ENCODE assay signal across 16 cellular contexts in the genomic region with DNA sequence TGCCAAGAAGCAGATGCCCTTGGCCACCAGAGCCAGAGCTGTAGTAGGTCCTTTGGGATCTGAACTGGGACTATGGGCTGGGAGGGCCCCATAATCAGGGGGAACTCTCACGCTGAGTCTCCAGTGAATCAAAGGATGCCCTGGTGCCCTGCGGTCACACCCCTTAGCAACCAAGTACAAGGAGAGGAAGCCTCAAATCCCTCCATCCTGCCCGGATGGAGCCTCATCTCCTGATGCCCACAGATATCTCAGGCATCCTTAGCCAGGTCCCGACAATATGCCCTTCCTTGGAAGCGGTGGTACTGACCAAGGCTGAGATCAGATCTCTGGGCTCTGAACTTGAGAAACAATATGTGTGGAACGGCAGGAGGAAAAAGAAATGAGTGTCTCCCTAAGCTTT. TPM values are rescaled to one million over a fixed set of nuclear protein-coding genes. Genes with fewer than 3 reads are reported as not detected.
DNase-seq lines count a peak whose midpoint lies in the region; ATAC-seq and TF ChIP-seq lines count a peak whose summit lies in the region.
"Had no signal": no experiment of that assay in that cellular context is flagged by ENCODE, and none has a peak within 500 bp of the region (broad histone marks: within the 10 kb centered on the region; RNA-seq: fewer than 3 reads in every experiment).

No MANE protein-coding gene starts in this region.

- no peaks in the 10 kb centered on the region for H3K27me3 Mint-ChIP-seq in Caco-2 (ENCODE audit: insufficient read depth, unreplicated experiment)
- H3K27me3 Mint-ChIP-seq in immature natural killer cell (ENCODE audit: low read depth in 3 of 3): peaks cover 2 to 10% (median 7%) of the 10 kb centered on the region in 3 donors

- intact Hi-C loops in Caco-2 (cut with micrococcal nuclease; ENCODE audit: unreplicated experiment): no loop called here
- intact Hi-C loops in psoas muscle (cut with DNase I): no loop called here

- H3K4me1 ChIP-seq in Caco-2 (peaks cover 28% of the 10 kb centered on the region), adipocyte (ENCODE audit: control insufficient read depth, insufficient read depth, low read length) (peaks cover 25% of the 10 kb centered on the region), psoas muscle (peaks cover 12% of the 10 kb centered on the region)
- H3K4me1 ChIP-seq in effector memory CD4-positive, alpha-beta T cell (ENCODE audit: control insufficient read depth, insufficient read depth, low read length, poor library complexity, severe bottlenecking): no peaks in the 10 kb centered on the region

- H3K36me3 ChIP-seq in Caco-2 (ENCODE audit: control insufficient read depth, insufficient read depth, low read length) (no peaks in the 10 kb centered on the region), adipocyte (ENCODE audit: control insufficient read depth, insufficient read depth, low read length, severe bottlenecking) (peaks cover 13% of the 10 kb centered on the region), psoas muscle (ENCODE audit: insufficient read depth in 1 of 2, low read depth in 1 of 2) (no peaks in the 10 kb centered on the region)
- H3K36me3 ChIP-seq in effector memory CD4-positive, alpha-beta T cell (ENCODE audit: control insufficient read depth, insufficient read depth, low read length): no peaks in the 10 kb centered on the region
- H3K36me3 ChIP-seq: transverse colon had no signal

- BruUV-seq in Caco-2 (replicated peaks; lab: Mats Ljungman, UMichigan): no TSS peak

- no peak for DNase-seq in Caco-2
- DNase-seq in adipocyte (ENCODE audit: low read depth): no peak
- DNase-seq in fibroblast of pulmonary artery (ENCODE audit: low read depth): no peak
- no peak for DNase-seq in psoas muscle
- no peak for DNase-seq in effector memory CD4-positive, alpha-beta T cell
- no peak for DNase-seq in immature natural killer cell
- DNase-seq: activated CD8-positive, alpha-beta memory T cell treated with anti-CD3 and anti-CD28 coated beads, Interleukin-2, amount 10 ng/mL, durations not matched to agents 7 days and 5 days; activated gamma-delta T cell; effector CD8-positive, alpha-beta T cell; islet precursor cell; stimulated activated CD4-positive, alpha-beta T cell treated with anti-CD3 and anti-CD28 coated beads, Interleukin-1b, Interleukin-23, amount 100 ng/mL, for 48 hours; transverse colon had no signal

- no peak for ATAC-seq in psoas muscle
- no peak for ATAC-seq in GM18867 (IDR thresholded peaks at IDR 0.05; ENCODE audit: unreplicated experiment)
- no peak for ATAC-seq in GM18517 (IDR thresholded peaks at IDR 0.05; ENCODE audit: unreplicated experiment)
- ATAC-seq: activated CD8-positive, alpha-beta memory T cell treated with anti-CD3 and anti-CD28 coated beads, Interleukin-2, amount 10 ng/mL, durations not matched to agents 7 days and 5 days had no signal

- H3K9me3 Mint-ChIP-seq in Caco-2 (ENCODE audit: unreplicated experiment): no peaks in the 10 kb centered on the region
- H3K9me3 Mint-ChIP-seq in immature natural killer cell: no peaks in the 10 kb centered on the region

- CTCF ChIA-PET in Caco-2 (lab: Charles Lee): interaction anchor here (1.1 kb wide), 1 partner anchor 22 kb away, joined by 4 read pairs; no protein-coding TSS in a partner anchor

- TF ChIP-seq CTCF in Caco-2 (IDR thresholded peaks at IDR 0.05; ENCODE audit: insufficient read depth in 1 of 2, low read depth in 1 of 2, low read length in 1 of 2, severe bottlenecking in 1 of 2, unreplicated experiment in 1 of 2) (no peak), fibroblast of pulmonary artery (IDR thresholded peaks at IDR 0.05; ENCODE audit: low read length, missing control alignments) (no peak), psoas muscle (IDR thresholded peaks at IDR 0.05) (no peak)

- no peaks in the 10 kb centered on the region for H3K9me3 ChIP-seq in Caco-2
- H3K9me3 ChIP-seq in adipocyte (ENCODE audit: control insufficient read depth, low read length): no peaks in the 10 kb centered on the region
- H3K9me3 ChIP-seq in psoas muscle: no peaks in the 10 kb centered on the region
- no peaks in the 10 kb centered on the region for H3K9me3 ChIP-seq in effector memory CD4-positive, alpha-beta T cell (ENCODE audit: control insufficient read depth, low read length)
- H3K9me3 ChIP-seq: transverse colon had no signal

- H3K27me3 ChIP-seq in Caco-2 (replicated peaks; ENCODE audit: control insufficient read depth, insufficient read depth, low read length): no peaks in the 10 kb centered on the region
- no peaks in the 10 kb centered on the region for H3K27me3 ChIP-seq in adipocyte (replicated peaks; ENCODE audit: control insufficient read depth, insufficient read depth, low read length)
- no peaks in the 10 kb centered on the region for H3K27me3 ChIP-seq in psoas muscle (ENCODE audit: insufficient read depth in 3 of 3, low read length in 2 of 3)
- H3K27me3 ChIP-seq in effector memory CD4-positive, alpha-beta T cell (replicated peaks; ENCODE audit: control insufficient read depth, insufficient read depth, low read length, poor library complexity, severe bottlenecking): no peaks in the 10 kb centered on the region
- H3K27me3 ChIP-seq: transverse colon had no signal

- peak overlapping the region; percentile 17 for H3K4me3 Mint-ChIP-seq in Caco-2 (ENCODE audit: unreplicated experiment)
- H3K4me3 Mint-ChIP-seq in immature natural killer cell: no peak overlapping the region
- H3K4me3 Mint-ChIP-seq: activated CD8-positive, alpha-beta memory T cell treated with anti-CD3 and anti-CD28 coated beads, Interleukin-2, amount 10 ng/mL, durations not matched to agents 7 days and 5 days had no signal

- no peak overlapping the region for H3K27ac ChIP-seq in psoas muscle
- H3K27ac ChIP-seq in effector memory CD4-positive, alpha-beta T cell (ENCODE audit: insufficient read depth, low read length, poor library complexity, severe bottlenecking): no peak overlapping the region

- no peaks in the 10 kb centered on the region for H3K36me3 Mint-ChIP-seq in Caco-2 (ENCODE audit: insufficient read depth, unreplicated experiment)
- peaks cover 0 to 4% (median 0%) of the 10 kb centered on the region in 3 donors for H3K36me3 Mint-ChIP-seq in immature natural killer cell
- H3K36me3 Mint-ChIP-seq: activated CD8-positive, alpha-beta memory T cell treated with anti-CD3 and anti-CD28 coated beads, Interleukin-2, amount 10 ng/mL, durations not matched to agents 7 days and 5 days had no signal

- H3K4me1 Mint-ChIP-seq in Caco-2 (ENCODE audit: low read depth, unreplicated experiment) (peaks cover 23% of the 10 kb centered on the region), immature natural killer cell (no peaks in the 10 kb centered on the region)

- H3K27ac Mint-ChIP-seq in Caco-2 (ENCODE audit: unreplicated experiment) (peak overlapping the region; percentile 76), immature natural killer cell (no peak overlapping the region)
- H3K27ac Mint-ChIP-seq: activated CD8-positive, alpha-beta memory T cell treated with anti-CD3 and anti-CD28 coated beads, Interleukin-2, amount 10 ng/mL, durations not matched to agents 7 days and 5 days had no signal

- peak overlapping the region; percentile 89 for H3K9ac ChIP-seq in adipocyte (ENCODE audit: low read length)

- no peak overlapping the region for H3K4me3 ChIP-seq in Caco-2 (ENCODE audit: low read depth, low read length)
- H3K4me3 ChIP-seq in adipocyte (ENCODE audit: low read length): peak overlapping the region; percentile 84
- peak overlapping the region; percentile 61 for H3K4me3 ChIP-seq in fibroblast of pulmonary artery (replicated peaks; ENCODE audit: low read depth, low read length)
- peak overlapping the region; percentile 54 for H3K4me3 ChIP-seq in psoas muscle
- no peak overlapping the region for H3K4me3 ChIP-seq in effector memory CD4-positive, alpha-beta T cell (ENCODE audit: insufficient read depth, low read depth, low read length, poor library complexity, severe bottlenecking)

- POLR2A ChIA-PET in Caco-2 (lab: Charles Lee): no interaction called here

- WGBS in psoas muscle, 3 donors: 69 to 79% (median 70%) methylated on average over 6 of the region's 6 CpGs

RNA-seq across cellular contexts. Expression of gene PLEKHA4, which starts 1.7 kb away (rescaled TPM):
- 3.9 and 5.6 TPM in 2 replicates for total RNA-seq in Caco-2 (2022)
- 10 to 100 TPM in 3 of 4 donors, 1 to 10 TPM in 1; 9.4 to 30.0 (median 20.2) TPM for total RNA-seq in psoas muscle
- polyA plus RNA-seq in psoas muscle: 10 to 100 TPM; 11.1 to 14.9 (median 12.3) TPM
- 1 to 10 TPM; 3.0 to 5.9 (median 4.8) TPM for polyA plus RNA-seq in immature natural killer cell

RNA-seq across cellular contexts. Expression of gene PPP1R15A, which starts 5.5 kb away (rescaled TPM):
- total RNA-seq in Caco-2 (2022) (83.3 and 94.7 TPM in 2 replicates), psoas muscle (10 to 100 TPM; 34.5 to 93.4 (median 41.3) TPM)
- polyA plus RNA-seq in psoas muscle (10 to 100 TPM; 61.1 to 86.3 (median 83.7) TPM), immature natural killer cell (100 to 1,000 TPM in 1 of 3 donors, 10 to 100 TPM in 2; 41.7 to 149 (median 48.8) TPM)

RNA-seq across cellular contexts. Expression of gene HSD17B14, which starts 30.4 kb away (rescaled TPM):
- total RNA-seq in Caco-2 (2022) (27.8 and 30.8 TPM in 2 replicates), psoas muscle (1 to 10 TPM in 1 of 4 donors, under 1 TPM in 3; 0.61 to 1.2 (median 0.80) TPM)
- polyA plus RNA-seq in psoas muscle (under 1 TPM; 0.15 to 0.66 (median 0.29) TPM), immature natural killer cell (not detected)

RNA-seq across cellular contexts. Expression of gene TULP2, which starts 31.9 kb away (rescaled TPM):
- 0.61 and 1.1 TPM in 2 replicates for total RNA-seq in Caco-2 (2022)
- under 1 TPM in 2 of 4 donors, not detected in 2; 0.13 to 0.17 TPM for total RNA-seq in psoas muscle
- under 1 TPM in 2 of 3 donors, not detected in 1; 0.06 to 0.07 TPM for polyA plus RNA-seq in psoas muscle
- not detected for polyA plus RNA-seq in immature natural killer cell
- total RNA-seq: glomerular endothelial cell; T-helper 1 cell treated with Interleukin-12 subunit alpha and Interleukin-12 subunit beta and Interleukin-4 antibody, amounts not matched to agents 30 ng/mL and 1 ng/mL, for 36 hours; transverse colon had no signal

RNA-seq across cellular contexts. Expression of gene NUCB1, which starts 33.4 kb away (rescaled TPM):
- 140 and 142 TPM in 2 replicates for total RNA-seq in Caco-2 (2022)
- total RNA-seq in psoas muscle: 100 to 1,000 TPM in 2 of 4 donors, 10 to 100 TPM in 2; 86.4 to 143 (median 101) TPM
- 10 to 100 TPM; 49.9 to 97.1 (median 90.7) TPM for polyA plus RNA-seq in psoas muscle
- 100 to 1,000 TPM in 1 of 3 donors, 10 to 100 TPM in 2; 76.7 to 219 (median 89.7) TPM for polyA plus RNA-seq in immature natural killer cell

Comparison
In these comparisons a context has a peak if more than half of its experiments do, and no peak if none do; other contexts are left out.
1. H3K4me3 ChIP-seq: peak in adipocyte (single experiment), fibroblast of pulmonary artery (single experiment) and psoas muscle (single experiment); none in Caco-2 (single experiment) and effector memory CD4-positive, alpha-beta T cell (single experiment).
2. RNA of gene HSD17B14, which starts 30.4 kb away (total RNA-seq): 27.8 to 30.8 TPM in Caco-2; 0.61 to 1.2 TPM in psoas muscle; every median in the first group is over 10 times any median in the second.